Comparison of ENCODE assay signal across 1 cellular context in genomic region chr15:74614744-74615312, GRCh38.
TF ChIP-seq lines count a peak whose summit lies in the region.

No MANE protein-coding gene starts in this region.

TF ChIP-seq in HEK293, 187 proteins besides CTCF, POLR2A, EP300 and RAD21 (continued from another document):
- TF ChIP-seq PRDM6 (tag by site-specific recombination; IDR thresholded peaks at IDR 0.05) (no peak), ZBTB1 (tag by site-specific recombination; IDR thresholded peaks at IDR 0.05) (peak; percentile 33; the same call in 1 of the 2 replicates), ZNF112 (tag by site-specific recombination; IDR thresholded peaks at IDR 0.05) (no peak), ZNF521 (tag by site-specific recombination; IDR thresholded peaks at IDR 0.05) (no peak), ZNF660 (tag by site-specific recombination; IDR thresholded peaks at IDR 0.05) (peak; percentile 55; the same call in 1 of the 2 replicates), ZNF302 (tag by site-specific recombination; IDR thresholded peaks at IDR 0.05; ENCODE audit: low read depth) (no peak), ZNF561 (tag by site-specific recombination; IDR thresholded peaks at IDR 0.05; ENCODE audit: borderline replicate concordance) (no peak; the same call in 1 of the 2 replicates), IKZF3 (tag by site-specific recombination; IDR thresholded peaks at IDR 0.05) (0 out of 2 replicates have a peak, but pooled peaks have one; percentile 16), ZNF214 (tag by site-specific recombination; IDR thresholded peaks at IDR 0.05; ENCODE audit: borderline replicate concordance) (no peak), ZNF518A (tag by site-specific recombination; conservative IDR thresholded peaks at IDR 0.05; ENCODE audit: low read depth) (no peak), ZNF670 (tag by site-specific recombination; IDR thresholded peaks at IDR 0.05; ENCODE audit: low read depth) (no peak), ZNF366 (tag by site-specific recombination; conservative IDR thresholded peaks at IDR 0.05) (no peak), ZNF558 (tag by site-specific recombination; IDR thresholded peaks at IDR 0.05) (no peak), GLI4 (tag by site-specific recombination; IDR thresholded peaks at IDR 0.05) (no peak), ZNF26 (tag by site-specific recombination; IDR thresholded peaks at IDR 0.05) (no peak), ZNF292 (tag by site-specific recombination; IDR thresholded peaks at IDR 0.05; ENCODE audit: borderline replicate concordance, low read depth) (no peak), ZNF548 (tag by site-specific recombination; IDR thresholded peaks at IDR 0.05) (no peak), SP3 (tag by site-specific recombination; IDR thresholded peaks at IDR 0.05) (peak; percentile 89), ZNF777 (tag by site-specific recombination; IDR thresholded peaks at IDR 0.05; ENCODE audit: borderline replicate concordance) (no peak), ZNF629 (tag by site-specific recombination; IDR thresholded peaks at IDR 0.05) (peak; percentile 66), ZBTB8A (tag by site-specific recombination; IDR thresholded peaks at IDR 0.05) (peak; percentile 40), ZSCAN18 (tag by site-specific recombination; IDR thresholded peaks at IDR 0.05) (no peak), ZNF202 (tag by site-specific recombination; IDR thresholded peaks at IDR 0.05; ENCODE audit: borderline replicate concordance) (no peak), ZNF433 (tag by site-specific recombination; IDR thresholded peaks at IDR 0.05; ENCODE audit: low read depth) (no peak), AEBP2 (tag by site-specific recombination; IDR thresholded peaks at IDR 0.05; ENCODE audit: borderline replicate concordance) (no peak), ZNF157 (tag by site-specific recombination; IDR thresholded peaks at IDR 0.05) (no peak), ZNF132 (tag by site-specific recombination; IDR thresholded peaks at IDR 0.05; ENCODE audit: borderline replicate concordance) (no peak), ZNF768 (tag by site-specific recombination; IDR thresholded peaks at IDR 0.05) (no peak), ZNF677 (tag by site-specific recombination; IDR thresholded peaks at IDR 0.05) (no peak), REST (tag by site-specific recombination; IDR thresholded peaks at IDR 0.05) (no peak), ELK4 (IDR thresholded peaks at IDR 0.05; ENCODE audit: borderline replicate concordance, low read depth, low read length) (no peak), ZNF473 (tag by site-specific recombination; IDR thresholded peaks at IDR 0.05) (no peak), ZNF747 (tag by site-specific recombination; IDR thresholded peaks at IDR 0.05) (no peak), ZBTB7A (tag by site-specific recombination; IDR thresholded peaks at IDR 0.05; ENCODE audit: low read depth) (0 out of 2 replicates have a peak, but pooled peaks have one; percentile 73), ZNF514 (tag by site-specific recombination; IDR thresholded peaks at IDR 0.05) (no peak), ZNF2 (tag by site-specific recombination; IDR thresholded peaks at IDR 0.05) (peak; percentile 45; the same call in 1 of the 2 replicates), ZSCAN5A (tag by site-specific recombination; IDR thresholded peaks at IDR 0.05) (peak; percentile 96), ZNF488 (tag by site-specific recombination; IDR thresholded peaks at IDR 0.05) (no peak), ZEB2 (tag by site-specific recombination; IDR thresholded peaks at IDR 0.05) (peak; percentile 94), YY1 (tag by site-specific recombination; IDR thresholded peaks at IDR 0.05) (no peak; the same call in 1 of the 2 replicates), MZF1 (tag by site-specific recombination; IDR thresholded peaks at IDR 0.05; ENCODE audit: borderline replicate concordance) (peak; percentile 96)
